Comparison of ENCODE assay signal across 16 cellular contexts in genomic region chr4:162456106-162456505, GRCh38.
DNase-seq lines count a peak whose midpoint lies in the region; ATAC-seq, FAIRE-seq and TF ChIP-seq lines count a peak whose summit lies in the region.
"Had no signal": no experiment of that assay in that cellular context is flagged by ENCODE, and none has a peak within 500 bp of the region (broad histone marks: within the 10 kb centered on the region; RNA-seq: fewer than 3 reads in every experiment).

No MANE protein-coding gene starts in this region.

- no peak overlapping the region for H3K18ac ChIP-seq in mesendoderm (ENCODE audit: low read length)

- H3K27ac ChIP-seq in pancreas = no peak overlapping the region
- H3K27ac ChIP-seq in mesendoderm (ENCODE audit: low read depth, low read length) = no peak overlapping the region
- H3K27ac ChIP-seq: BLaER1 had no signal

- intact Hi-C loops in pancreas (cut with DNase I) = no loop called here

- TF ChIP-seq POLR2A in erythroblast (IDR thresholded peaks at IDR 0.05; ENCODE audit: low read length) = no peak

- H3K4me1 ChIP-seq in pancreas (no peaks in the 10 kb centered on the region), mesendoderm (ENCODE audit: control insufficient read depth, low read depth, low read length) (no peaks in the 10 kb centered on the region)
- H3K4me1 ChIP-seq: BLaER1 had no signal

- 45 to 55% methylated on average over 3 of the region's 3 CpGs for WGBS in pancreas, 2 donors
- 100% methylated on average over 3 of the region's 3 CpGs for WGBS in mesendoderm (ENCODE audit: extremely low coverage, insufficient coverage, low lambda C conversion rate)

- H3K4ac ChIP-seq in mesendoderm (ENCODE audit: low read depth, low read length) = no peak overlapping the region

- H3K36me3 ChIP-seq in bronchial epithelial cell (ENCODE audit: control insufficient read depth, insufficient read depth, low read length) = no peaks in the 10 kb centered on the region
- no peaks in the 10 kb centered on the region for H3K36me3 ChIP-seq in pancreas
- H3K36me3 ChIP-seq in mesendoderm (ENCODE audit: control insufficient read depth, insufficient read depth, low read length) = no peaks in the 10 kb centered on the region
- H3K36me3 ChIP-seq: BLaER1 had no signal

- no peaks in the 10 kb centered on the region for H3K27me3 ChIP-seq in bronchial epithelial cell (ENCODE audit: control insufficient read depth, insufficient read depth, low read length)
- H3K27me3 ChIP-seq in pancreas = no peaks in the 10 kb centered on the region
- H3K27me3 ChIP-seq in mesendoderm (ENCODE audit: insufficient read depth, low read length, poor library complexity) = no peaks in the 10 kb centered on the region
- H3K27me3 ChIP-seq: BLaER1 had no signal

- H3K4me3 ChIP-seq in bronchial epithelial cell (ENCODE audit: low read depth, low read length) (no peak overlapping the region), pancreas (no peak overlapping the region), mesendoderm (ENCODE audit: low read length) (no peak overlapping the region)
- H3K4me3 ChIP-seq: BLaER1, GM12878 had no signal

- H4K8ac ChIP-seq in mesendoderm (ENCODE audit: low read depth, low read length) = no peak overlapping the region

- no peak overlapping the region for H3K9ac ChIP-seq in mesendoderm (ENCODE audit: low read length)
- H3K9ac ChIP-seq: BLaER1 had no signal

- H2BK15ac ChIP-seq in mesendoderm (replicated peaks; ENCODE audit: low read depth) = no peak overlapping the region

- no peak overlapping the region for H3K4me2 ChIP-seq in mesendoderm (ENCODE audit: low read length)
- H3K4me2 ChIP-seq: BLaER1 had no signal

- no peak for ATAC-seq in pancreas
- ATAC-seq: GM12878, HCT116 had no signal

- in situ Hi-C loops in Caki2 (cut with HindIII; ENCODE audit: low pct_unique_long_range_greater_than_20kb, low sequenced_read_pairs) = no loop called here

- DNase-seq in Caki2 (ENCODE audit: low read depth) (peak; percentile 24), RCC 7860 (ENCODE audit: low spot score) (peak; percentile 28), bronchial epithelial cell (ENCODE audit: low read depth) (peak; percentile 87), kidney glomerular epithelial cell (lab: John Stamatoyannopoulos, UW) (peak; percentile 41), erythroblast (lab: John Stamatoyannopoulos, UW) (no peak), pancreas (no peak), mesendoderm (no peak)
- DNase-seq: 8988T; AML-193; Calu3; CD8-positive, alpha-beta memory T cell; DMS 273 treated with DMSO at 0.1 percent for 48 hours had no signal

- H2BK120ac ChIP-seq in mesendoderm (ENCODE audit: low read depth, low read length) = no peak overlapping the region

- no peak overlapping the region for H3K56ac ChIP-seq in mesendoderm (ENCODE audit: low read length)

- no peak overlapping the region for H2BK5ac ChIP-seq in mesendoderm (ENCODE audit: low read length)

- H3K79me2 ChIP-seq in mesendoderm (ENCODE audit: control insufficient read depth, insufficient read depth, low read length) = no peaks in the 10 kb centered on the region

- no peaks in the 10 kb centered on the region for H3K79me1 ChIP-seq in mesendoderm (ENCODE audit: low read length)

- FAIRE-seq in RCC 7860 (lab: Jason Lieb, UNC) = peak; percentile 67
- FAIRE-seq in bronchial epithelial cell (lab: Jason Lieb, UNC) = no peak
- no peak for FAIRE-seq in pancreas (lab: Jason Lieb, UNC)
- FAIRE-seq: GM12878, GM18507 had no signal

- no peaks in the 10 kb centered on the region for H3K9me3 ChIP-seq in pancreas
- H3K9me3 ChIP-seq: BLaER1 had no signal

- H2AK5ac ChIP-seq in mesendoderm (ENCODE audit: low read length) = no peak overlapping the region

- TF ChIP-seq CTCF in bronchial epithelial cell (IDR thresholded peaks at IDR 0.05; ENCODE audit: insufficient read depth, low read length, severe bottlenecking) (no peak), pancreas (IDR thresholded peaks at IDR 0.05) (no peak)

- H3K23ac ChIP-seq in mesendoderm (ENCODE audit: low read length) = no peak overlapping the region

- no peak overlapping the region for H4K5ac ChIP-seq in mesendoderm (ENCODE audit: low read length)

Comparison
In these comparisons a context has a peak if more than half of its experiments do, and no peak if none do; other contexts are left out.
1. DNase-seq: peak in Caki2 (single experiment), RCC 7860 (single experiment), bronchial epithelial cell (single experiment) and kidney glomerular epithelial cell (single experiment); none in erythroblast (0 of 2), pancreas (0 of 6) and mesendoderm (single experiment).